ENCODE assay signal across 10 cellular contexts in genomic region chr7:129363-130221, GRCh38.
DNase-seq lines count a peak whose midpoint lies in the region; ATAC-seq and TF ChIP-seq lines count a peak whose summit lies in the region.
"Had no signal": no experiment of that assay in that cellular context is flagged by ENCODE, and none has a peak within 500 bp of the region (broad histone marks: within the 10 kb centered on the region; RNA-seq: fewer than 3 reads in every experiment).

No MANE protein-coding gene starts in this region.

- no peaks in the 10 kb centered on the region for H3K36me3 Mint-ChIP-seq in Calu3 (ENCODE audit: insufficient read depth, unreplicated experiment)

- peak overlapping the region; percentile 53 for H3K4me3 ChIP-seq in GM23248
- H3K4me3 ChIP-seq in hepatocyte = no peak overlapping the region
- H3K4me3 ChIP-seq in stomach smooth muscle (ENCODE audit: low read length in 2 of 2) = peak overlapping the region; percentile 45 to 64

- H3K27me3 Mint-ChIP-seq in Calu3 (ENCODE audit: unreplicated experiment) = peaks cover 53% of the 10 kb centered on the region

- H3K36me3 ChIP-seq in GM23248 (ENCODE audit: low read depth) = no peaks in the 10 kb centered on the region
- H3K36me3 ChIP-seq in hepatocyte (replicated peaks; ENCODE audit: insufficient read depth, low read depth) = no peaks in the 10 kb centered on the region
- no peaks in the 10 kb centered on the region for H3K36me3 ChIP-seq in stomach smooth muscle (ENCODE audit: control insufficient read depth in 2 of 2, insufficient read depth in 2 of 2, low read length in 2 of 2)

- no peak overlapping the region for H3K27ac Mint-ChIP-seq in Calu3 (ENCODE audit: unreplicated experiment)

- H3K27me3 ChIP-seq in GM23248 (replicated peaks; ENCODE audit: insufficient read depth) = no peaks in the 10 kb centered on the region
- no peaks in the 10 kb centered on the region for H3K27me3 ChIP-seq in hepatocyte
- no peaks in the 10 kb centered on the region for H3K27me3 ChIP-seq in stomach smooth muscle (ENCODE audit: control insufficient read depth in 1 of 2, insufficient read depth in 2 of 2, low read length in 2 of 2)

- H3K79me2 ChIP-seq in GM23248 (ENCODE audit: insufficient read depth) = no peaks in the 10 kb centered on the region
- H3K79me2 ChIP-seq in hepatocyte = no peaks in the 10 kb centered on the region

- H4K20me1 ChIP-seq in GM23248 (ENCODE audit: insufficient read depth) (no peaks in the 10 kb centered on the region), hepatocyte (ENCODE audit: insufficient read depth, poor library complexity, severe bottlenecking) (no peaks in the 10 kb centered on the region)

- H3K9me2 ChIP-seq in GM23248 (ENCODE audit: insufficient read depth) (no peaks in the 10 kb centered on the region), hepatocyte (replicated peaks; ENCODE audit: insufficient read depth) (no peaks in the 10 kb centered on the region)

- H3K4me2 ChIP-seq in GM23248 (ENCODE audit: unreplicated experiment) (peak overlapping the region; percentile 69), hepatocyte (no peak overlapping the region)

- H3K4me1 ChIP-seq in GM23248 (ENCODE audit: insufficient read depth) = peaks cover 16% of the 10 kb centered on the region
- H3K4me1 ChIP-seq in hepatocyte (ENCODE audit: insufficient read depth) = no peaks in the 10 kb centered on the region
- peaks cover 46% of the 10 kb centered on the region for H3K4me1 ChIP-seq in stomach smooth muscle (ENCODE audit: control insufficient read depth, insufficient read depth, low read length)

- peaks cover 6% of the 10 kb centered on the region; the same call in 1 of the 2 replicates for H3F3A ChIP-seq in GM23248 (ENCODE audit: insufficient read depth)

- BruUV-seq in Calu3 (replicated peaks; lab: Mats Ljungman, UMichigan) = no TSS peak

- TF ChIP-seq CTCF in hepatocyte (IDR thresholded peaks at IDR 0.05; ENCODE audit: poor library complexity) (no peak), Calu3 (IDR thresholded peaks at IDR 0.05; ENCODE audit: unreplicated experiment) (no peak)

- WGBS in GM23248 (ENCODE audit: low coverage in 1 of 2, low lambda C conversion rate in 2 of 2, missing lambda C conversion rate in 2 of 2), 2 experiments = 4 to 6% methylated on average over 21 to 22 of the region's 22 CpGs
- WGBS in hepatocyte (ENCODE audit: low lambda C conversion rate, missing lambda C conversion rate) = 90% methylated on average over 22 of the region's 22 CpGs

- in situ Hi-C loops in GM23248 (cut with MboI) = no loop called here

- no peaks in the 10 kb centered on the region for H3K4me1 Mint-ChIP-seq in Calu3 (ENCODE audit: low read depth, unreplicated experiment)

- H3K4me3 Mint-ChIP-seq in Calu3 (ENCODE audit: low read depth, unreplicated experiment) = no peak overlapping the region

- no peaks in the 10 kb centered on the region for H3K9me3 Mint-ChIP-seq in Calu3 (ENCODE audit: low read depth, unreplicated experiment)

- H3K9ac ChIP-seq in GM23248 (peak overlapping the region; percentile 39), stomach smooth muscle (ENCODE audit: low read length in 2 of 2) (peak overlapping the region in 1 of 2 donors; percentile 19)

- intact Hi-C loops in Calu3 (cut with micrococcal nuclease; ENCODE audit: unreplicated experiment) = no loop called here

- H3K27ac ChIP-seq in GM23248 (peak overlapping the region; percentile 28), angular gyrus (ENCODE audit: low read depth, low read length) (peak overlapping the region; percentile 80), hepatocyte (no peak overlapping the region), stomach smooth muscle (ENCODE audit: low read length) (peak overlapping the region; percentile 71)

- ATAC-seq in HG03432 (IDR thresholded peaks at IDR 0.05; ENCODE audit: unreplicated experiment) = no peak
- ATAC-seq in activated CD4-positive, CD25-positive, alpha-beta regulatory T cell treated with anti-CD3 and anti-CD28 coated beads, Interleukin-2, amount 50 U/mL, for 24 hours = no peak
- ATAC-seq in HG03196 (IDR thresholded peaks at IDR 0.05; ENCODE audit: unreplicated experiment) = no peak

- DNase-seq in GM23248 (peak; percentile 73), hepatocyte (ENCODE audit: low spot score) (peak; percentile 3), Calu3 (no peak)
- DNase-seq: activated CD4-positive, CD25-positive, alpha-beta regulatory T cell; NCI-H774 had no signal

- H2AFZ ChIP-seq in GM23248 (peak overlapping the region; percentile 64), hepatocyte (no peak overlapping the region)

- CTCF ChIA-PET in Calu3 (lab: Charles Lee) = no interaction called here

- H3K9me3 ChIP-seq in GM23248 (ENCODE audit: low read depth) (no peaks in the 10 kb centered on the region), hepatocyte (ENCODE audit: low read depth) (no peaks in the 10 kb centered on the region), stomach smooth muscle (ENCODE audit: control insufficient read depth in 2 of 2, low read length in 2 of 2) (no peaks in the 10 kb centered on the region)
